In the genomic region with DNA sequence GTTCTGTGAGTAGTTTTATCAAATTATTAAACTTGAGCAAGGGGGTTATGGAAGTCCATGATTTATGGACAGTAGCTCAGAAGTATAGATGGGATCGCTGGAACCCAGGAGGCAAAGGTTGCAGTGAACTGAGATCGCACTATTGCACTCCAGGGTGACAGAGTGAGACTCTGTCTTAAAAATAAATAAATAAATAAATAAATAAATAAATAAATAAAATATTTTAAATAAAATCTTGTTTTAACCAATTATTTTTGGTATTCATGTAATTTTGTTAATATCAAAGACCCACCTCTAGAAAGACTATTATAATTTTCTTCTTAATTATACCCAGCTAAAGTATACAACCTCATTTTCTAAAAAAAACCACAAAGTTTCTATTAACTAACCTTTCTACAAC, we compare ENCODE assay signal across 28 cellular contexts.
"Had no signal": no experiment of that assay in that cellular context is flagged by ENCODE, and none has a peak within 500 bp of the region (broad histone marks: within the 10 kb centered on the region; RNA-seq: fewer than 3 reads in every experiment).

No MANE protein-coding gene starts in this region.

- H3K27ac ChIP-seq: stomach, suprapubic skin, testis, thoracic aorta, thyroid gland, tibial artery, tibial nerve, transverse colon, upper lobe of left lung, upper lobe of right lung, uterus, vagina had no signal

- H3K4me3 Mint-ChIP-seq: stimulated activated effector memory CD8-positive, alpha-beta T cell treated with anti-CD3 and anti-CD28 coated beads, Interleukin-12 subunit alpha, Interleukin-12 subunit beta, amount 100 ng/mL, for 72 hours; stimulated activated naive B cell treated with anti-CD40 and anti-IgM and Interleukin-4, amounts not matched to agents 10 μg/mL and 1 μg/mL and 100 μg/mL, for 72 hours; stimulated activated naive CD8-positive, alpha-beta T cell treated with anti-CD3 and anti-CD28 coated beads, Interleukin-15, amount 100 ng/mL, for 72 hours; stimulated activated naive CD8-positive, alpha-beta T cell treated with anti-CD3 and anti-CD28 coated beads, Interleukin-15, Interleukin-2, amounts not matched to agents 100 ng/mL and 50 ng/mL, for 24 hours; type B pancreatic cell had no signal

- H3K36me3 ChIP-seq: stomach, suprapubic skin, thoracic aorta, thyroid gland, tibial artery, tibial nerve, transverse colon, upper lobe of left lung, upper lobe of right lung, uterus, vagina had no signal

- FAIRE-seq: urothelium cell line had no signal

- DNase-seq: stimulated activated CD4-positive, alpha-beta T cell treated with anti-CD3 and anti-CD28 coated beads, Interleukin-2, amount 100 ng/mL, for 48 hours; stimulated activated CD4-positive, alpha-beta T cell treated with anti-CD3 and anti-CD28 coated beads, Interleukin-4, amount 100 ng/mL, for 1 hour; stimulated activated CD4-positive, alpha-beta T cell treated with anti-CD3 and anti-CD28 coated beads, Interleukin-4, amount 100 ng/mL, for 24 hours; stimulated activated CD4-positive, alpha-beta T cell treated with anti-CD3 and anti-CD28 coated beads, Interleukin-4, amount 100 ng/mL, for 4 hours; stimulated activated CD8-positive, alpha-beta memory T cell treated with anti-CD3 and anti-CD28 coated beads, Interleukin-4, amount 100 ng/mL, for 48 hours; stimulated activated naive B cell treated with anti-CD40 and anti-IgM and Interleukin-4, amounts not matched to agents 10 μg/mL and 1 μg/mL and 100 μg/mL, for 72 hours; stimulated activated naive CD4-positive, alpha-beta T cell; stimulated activated naive CD4-positive, alpha-beta T cell treated with Interleukin-2 at 50 U/mL for 16 hours; stimulated activated naive CD8-positive, alpha-beta T cell treated with anti-CD3 and anti-CD28 coated beads, Interleukin-15, amount 100 ng/mL, for 72 hours; stimulated activated naive CD8-positive, alpha-beta T cell treated with anti-CD3 and anti-CD28 coated beads, Interleukin-15, Interleukin-2, amounts not matched to agents 100 U/mL and 50 U/mL, for 24 hours; stomach; substantia nigra; testis; thyroid gland; tibial artery; transverse colon; trophoblast cell; upper lobe of left lung; upper lobe of right lung; uterus had no signal

- H3K27me3 Mint-ChIP-seq: stimulated activated naive B cell treated with anti-CD40 and anti-IgM and Interleukin-4, amounts not matched to agents 10 μg/mL and 1 μg/mL and 100 μg/mL, for 72 hours; stimulated activated naive CD8-positive, alpha-beta T cell treated with anti-CD3 and anti-CD28 coated beads, Interleukin-15, amount 100 ng/mL, for 72 hours; stimulated activated naive CD8-positive, alpha-beta T cell treated with anti-CD3 and anti-CD28 coated beads, Interleukin-15, Interleukin-2, amounts not matched to agents 100 ng/mL and 50 ng/mL, for 24 hours; type B pancreatic cell had no signal

- ATAC-seq: stimulated activated effector memory CD8-positive, alpha-beta T cell treated with anti-CD3 and anti-CD28 coated beads, Interleukin-12 subunit alpha, Interleukin-12 subunit beta, amount 100 ng/mL, for 72 hours; stimulated activated naive B cell treated with anti-CD40 and anti-IgM and Interleukin-4, amounts not matched to agents 10 μg/mL and 1 μg/mL and 100 μg/mL, for 72 hours; stimulated activated naive CD8-positive, alpha-beta T cell treated with anti-CD3 and anti-CD28 coated beads, Interleukin-15, amount 100 ng/mL, for 72 hours; stimulated activated naive CD8-positive, alpha-beta T cell treated with anti-CD3 and anti-CD28 coated beads, Interleukin-15, Interleukin-2, amounts not matched to agents 100 U/mL and 50 U/mL, for 24 hours; upper lobe of right lung had no signal

- H3K4me1 Mint-ChIP-seq: stimulated activated effector memory CD8-positive, alpha-beta T cell treated with anti-CD3 and anti-CD28 coated beads, Interleukin-12 subunit alpha, Interleukin-12 subunit beta, amount 100 ng/mL, for 72 hours; stimulated activated naive B cell treated with anti-CD40 and anti-IgM and Interleukin-4, amounts not matched to agents 10 μg/mL and 1 μg/mL and 100 μg/mL, for 72 hours; stimulated activated naive CD8-positive, alpha-beta T cell treated with anti-CD3 and anti-CD28 coated beads, Interleukin-15, amount 100 ng/mL, for 72 hours had no signal

- H3K9me3 Mint-ChIP-seq: stimulated activated effector memory CD8-positive, alpha-beta T cell treated with anti-CD3 and anti-CD28 coated beads, Interleukin-12 subunit alpha, Interleukin-12 subunit beta, amount 100 ng/mL, for 72 hours; type B pancreatic cell had no signal

- H3K27ac Mint-ChIP-seq: stimulated activated effector memory CD8-positive, alpha-beta T cell treated with anti-CD3 and anti-CD28 coated beads, Interleukin-12 subunit alpha, Interleukin-12 subunit beta, amount 100 ng/mL, for 72 hours; stimulated activated naive B cell treated with anti-CD40 and anti-IgM and Interleukin-4, amounts not matched to agents 10 μg/mL and 1 μg/mL and 100 μg/mL, for 72 hours; stimulated activated naive CD8-positive, alpha-beta T cell treated with anti-CD3 and anti-CD28 coated beads, Interleukin-15, amount 100 ng/mL, for 72 hours; stimulated activated naive CD8-positive, alpha-beta T cell treated with anti-CD3 and anti-CD28 coated beads, Interleukin-15, Interleukin-2, amounts not matched to agents 100 ng/mL and 50 ng/mL, for 24 hours; type B pancreatic cell had no signal

- H3K27me3 ChIP-seq: stomach, suprapubic skin, testis, thyroid gland, tibial artery, tibial nerve, transverse colon, upper lobe of left lung, upper lobe of right lung, uterus, vagina had no signal

- H3K4me1 ChIP-seq: stomach, suprapubic skin, testis, thyroid gland, tibial artery, tibial nerve, transverse colon, upper lobe of left lung, upper lobe of right lung, uterus, vagina had no signal

- H3K36me3 Mint-ChIP-seq: stimulated activated effector memory CD8-positive, alpha-beta T cell treated with anti-CD3 and anti-CD28 coated beads, Interleukin-12 subunit alpha, Interleukin-12 subunit beta, amount 100 ng/mL, for 72 hours; stimulated activated naive B cell treated with anti-CD40 and anti-IgM and Interleukin-4, amounts not matched to agents 10 μg/mL and 1 μg/mL and 100 μg/mL, for 72 hours; type B pancreatic cell had no signal

- H3K4me3 ChIP-seq: stomach, suprapubic skin, testis, thoracic aorta, thyroid gland, tibial artery, tibial nerve, transverse colon, upper lobe of left lung, upper lobe of right lung, uterus, vagina had no signal

- H3K9me3 ChIP-seq: suprapubic skin, testis, thoracic aorta, thyroid gland, upper lobe of left lung, uterus, vagina had no signal
